Comparison of ENCODE assay signal across 11 cellular contexts in genomic region chr9:129343697-129344375, GRCh38.
DNase-seq lines count a peak whose midpoint lies in the region; ATAC-seq and TF ChIP-seq lines count a peak whose summit lies in the region.
"Had no signal": no experiment of that assay in that cellular context is flagged by ENCODE, and none has a peak within 500 bp of the region (broad histone marks: within the 10 kb centered on the region; RNA-seq: fewer than 3 reads in every experiment).

No MANE protein-coding gene starts in this region.

- H3K9ac ChIP-seq in iPS-15b (ENCODE audit: low read depth, low read length) (peak overlapping the region; percentile 37), rectal smooth muscle tissue (ENCODE audit: low read length) (no peak overlapping the region)
- H3K9ac ChIP-seq: KMS-11 had no signal

- no peaks in the 10 kb centered on the region for H3K36me3 ChIP-seq in body of pancreas (replicated peaks in 1 of 2; ENCODE audit: insufficient read depth in 1 of 2, low read depth in 2 of 2)
- H3K36me3 ChIP-seq in iPS-15b (ENCODE audit: control insufficient read depth, insufficient read depth, low read length): no peaks in the 10 kb centered on the region
- no peaks in the 10 kb centered on the region for H3K36me3 ChIP-seq in rectal smooth muscle tissue (ENCODE audit: control insufficient read depth, insufficient read depth, low read length)

- 58 to 61% methylated on average over 17 to 20 of the region's 20 CpGs for WGBS in body of pancreas, 2 donors

- no peaks in the 10 kb centered on the region for H3K4me1 ChIP-seq in body of pancreas
- H3K4me1 ChIP-seq in iPS-15b (ENCODE audit: control insufficient read depth, insufficient read depth, low read length): peaks cover 2% of the 10 kb centered on the region
- no peaks in the 10 kb centered on the region for H3K4me1 ChIP-seq in rectal smooth muscle tissue (ENCODE audit: control insufficient read depth, insufficient read depth, low read length)

- H3K9me3 ChIP-seq in body of pancreas: no peaks in the 10 kb centered on the region
- no peaks in the 10 kb centered on the region for H3K9me3 ChIP-seq in iPS-15b (ENCODE audit: control insufficient read depth, insufficient read depth, low read length)

- intact Hi-C loops in body of pancreas (cut with DNase I): no loop called here

- TF ChIP-seq CTCF in HL-60 (IDR thresholded peaks at IDR 0.05; ENCODE audit: insufficient read depth, low read length) (no peak), body of pancreas (IDR thresholded peaks at IDR 0.05) (no peak)

- peak overlapping the region; percentile 91 for H3K27ac ChIP-seq in HL-60 (replicated peaks)
- H3K27ac ChIP-seq in body of pancreas: peak overlapping the region in 2 of 4 donors; percentile 36 to 72
- H3K27ac ChIP-seq in rectal smooth muscle tissue (ENCODE audit: low read depth, low read length): peak overlapping the region; percentile 57
- H3K27ac ChIP-seq: KMS-11 had no signal

- H3K4me3 ChIP-seq in HL-60 (replicated peaks; ENCODE audit: insufficient read depth, low read length) (no peak overlapping the region), body of pancreas (no peak overlapping the region), iPS-15b (ENCODE audit: low read depth, low read length) (no peak overlapping the region), rectal smooth muscle tissue (ENCODE audit: low read length) (no peak overlapping the region)

- peak; percentile 91 to 99 for DNase-seq in HL-60 (ENCODE audit: low read depth in 1 of 2, low spot score in 1 of 2)
- peak in 2 of 4 donors; percentile 30 to 86 for DNase-seq in body of pancreas
- DNase-seq in glomerular visceral epithelial cell (ENCODE audit: extremely low spot score): no peak
- no peak for DNase-seq in NCI-H2029 treated with DMSO at 0.1 percent for 48 hours (lab: John Stamatoyannopoulos, UW)
- DNase-seq in NCI-H2171 (lab: John Stamatoyannopoulos, UW): no peak
- no peak for DNase-seq in DMS79 treated with DMSO at 0.1 percent for 48 hours (lab: John Stamatoyannopoulos, UW)
- DNase-seq: activated CD4-positive, alpha-beta T cell treated with anti-CD3 and anti-CD28 coated beads, Interleukin-2, amount 10 ng/mL, durations not matched to agents 24 days and 14 days; CD4-positive, alpha-beta T cell had no signal

- peak in 1 of 3 donors; percentile 39 for TF ChIP-seq POLR2A in body of pancreas (IDR thresholded peaks at IDR 0.05)

- H3K27me3 ChIP-seq in HL-60 (ENCODE audit: insufficient read depth, poor library complexity, severe bottlenecking) (no peaks in the 10 kb centered on the region), body of pancreas (no peaks in the 10 kb centered on the region), iPS-15b (ENCODE audit: control insufficient read depth, insufficient read depth, low read length) (no peaks in the 10 kb centered on the region), rectal smooth muscle tissue (ENCODE audit: control insufficient read depth, insufficient read depth, low read length) (no peaks in the 10 kb centered on the region)

- peak; percentile 46 for ATAC-seq in body of pancreas

Comparison
In these comparisons a context has a peak if more than half of its experiments do, and no peak if none do; other contexts are left out.
1. DNase-seq: peak in HL-60 (2 of 2); none in glomerular visceral epithelial cell (single experiment), NCI-H2029 treated with DMSO at 0.1 percent for 48 hours (single experiment), NCI-H2171 (single experiment) and DMS79 treated with DMSO at 0.1 percent for 48 hours (single experiment).